18 cellular contexts compared by ENCODE assay signal in the genomic region with DNA sequence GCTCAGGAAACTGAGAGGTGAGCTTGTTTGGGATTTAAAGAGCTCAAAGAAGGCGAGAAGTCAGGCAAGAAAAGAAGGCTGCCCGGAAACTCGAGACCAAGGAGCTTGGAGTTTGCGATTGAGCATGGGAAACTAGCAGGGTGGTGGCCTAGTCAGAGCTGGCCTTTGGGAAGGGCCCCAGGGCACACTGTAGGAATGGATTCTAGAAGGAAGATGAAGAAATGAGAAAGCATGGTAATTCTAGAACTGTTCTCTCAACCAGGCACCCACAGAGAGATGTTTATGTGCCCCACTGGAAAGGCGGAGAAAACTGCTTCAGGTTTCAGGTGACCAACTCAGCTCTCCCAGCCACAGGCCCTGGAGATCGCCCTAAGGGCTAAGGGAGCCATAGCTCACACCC.
DNase-seq lines count a peak whose midpoint lies in the region; ATAC-seq and TF ChIP-seq lines count a peak whose summit lies in the region.
"Had no signal": no experiment of that assay in that cellular context is flagged by ENCODE, and none has a peak within 500 bp of the region (broad histone marks: within the 10 kb centered on the region; RNA-seq: fewer than 3 reads in every experiment).

No MANE protein-coding gene starts in this region.

- TF ChIP-seq CTCF in MCF 10A (IDR thresholded peaks at IDR 0.05; ENCODE audit: unreplicated experiment): no peak
- TF ChIP-seq CTCF in breast epithelium (IDR thresholded peaks at IDR 0.05): no peak
- TF ChIP-seq CTCF in WTC11 (IDR thresholded peaks at IDR 0.05): no peak

- H3K27ac ChIP-seq in breast epithelium: peak overlapping the region in 1 of 2 donors; percentile 88
- H3K27ac ChIP-seq: 22Rv1 had no signal

- DNase-seq in MCF 10A (ENCODE audit: unreplicated experiment) (no peak), breast epithelium (ENCODE audit: low spot score in 2 of 2) (no peak), WTC11 (ENCODE audit: low spot score) (no peak), naive B cell (no peak)
- no peak for DNase-seq in stimulated activated naive B cell treated with anti-CD40 and anti-IgM and Interleukin-4, amounts not matched to agents 10 μg/mL and 1 μg/mL and 100 μg/mL, for 72 hours
- no peak for DNase-seq in activated CD8-positive, alpha-beta memory T cell treated with anti-CD3 and anti-CD28 coated beads, Interleukin-2, amount 10 ng/mL, durations not matched to agents 7 days and 5 days
- DNase-seq in effector CD4-positive, alpha-beta T cell: no peak
- DNase-seq: CD4-positive, CD25-positive, alpha-beta regulatory T cell; DMS79 treated with DMSO at 0.1 percent for 48 hours; HCEC 1CT; NCI-H146; NCI-H2081 treated with DMSO at 0.1 percent for 48 hours; NCI-H510A treated with DMSO at 0.1 percent for 48 hours; NCI-H82 had no signal

- POLR2A ChIA-PET in MCF 10A (lab: Yijun Ruan, JAX): interaction anchor here (0.7 to 3.1 kb wide), 5 partner anchors 10 to 128 kb away, joined by 3 to 19 read pairs (median 4); partner anchors contain the start of gene FOXO3
- POLR2A ChIA-PET in WTC11 (lab: Charles Lee): no interaction called here

- no peak overlapping the region for H3K4me3 ChIP-seq in breast epithelium

- H3K27me3 Mint-ChIP-seq in MCF 10A (ENCODE audit: insufficient read depth, unreplicated experiment) (no peaks in the 10 kb centered on the region), WTC11 (ENCODE audit: low read depth) (no peaks in the 10 kb centered on the region), naive B cell (no peaks in the 10 kb centered on the region)
- no peaks in the 10 kb centered on the region for H3K27me3 Mint-ChIP-seq in stimulated activated naive B cell treated with anti-CD40 and anti-IgM and Interleukin-4, amounts not matched to agents 10 μg/mL and 1 μg/mL and 100 μg/mL, for 72 hours
- no peaks in the 10 kb centered on the region for H3K27me3 Mint-ChIP-seq in activated CD8-positive, alpha-beta memory T cell treated with anti-CD3 and anti-CD28 coated beads, Interleukin-2, amount 10 ng/mL, durations not matched to agents 7 days and 5 days
- H3K27me3 Mint-ChIP-seq: B cell; CD4-positive, CD25-positive, alpha-beta regulatory T cell had no signal

- no peak for TF ChIP-seq POLR2A in breast epithelium (IDR thresholded peaks at IDR 0.05)

- H3K27ac Mint-ChIP-seq in MCF 10A (ENCODE audit: low read depth, unreplicated experiment) (peak overlapping the region; percentile 73), WTC11 (peak overlapping the region; percentile 48; the same call in 1 of the 2 replicates), naive B cell (peak overlapping the region in 4 of 6 donors; percentile 8 to 51 (median 24))
- peak overlapping the region; percentile 48 for H3K27ac Mint-ChIP-seq in stimulated activated naive B cell treated with anti-CD40 and anti-IgM and Interleukin-4, amounts not matched to agents 10 μg/mL and 1 μg/mL and 100 μg/mL, for 72 hours
- H3K27ac Mint-ChIP-seq in activated CD8-positive, alpha-beta memory T cell treated with anti-CD3 and anti-CD28 coated beads, Interleukin-2, amount 10 ng/mL, durations not matched to agents 7 days and 5 days: no peak overlapping the region
- H3K27ac Mint-ChIP-seq: B cell had no signal

- H3K36me3 ChIP-seq in breast epithelium: no peaks in the 10 kb centered on the region

- H3K4me3 Mint-ChIP-seq in MCF 10A (ENCODE audit: unreplicated experiment) (no peak overlapping the region), WTC11 (no peak overlapping the region), naive B cell (no peak overlapping the region)
- no peak overlapping the region for H3K4me3 Mint-ChIP-seq in stimulated activated naive B cell treated with anti-CD40 and anti-IgM and Interleukin-4, amounts not matched to agents 10 μg/mL and 1 μg/mL and 100 μg/mL, for 72 hours
- no peak overlapping the region for H3K4me3 Mint-ChIP-seq in activated CD8-positive, alpha-beta memory T cell treated with anti-CD3 and anti-CD28 coated beads, Interleukin-2, amount 10 ng/mL, durations not matched to agents 7 days and 5 days
- H3K4me3 Mint-ChIP-seq: B cell; CD4-positive, CD25-positive, alpha-beta regulatory T cell had no signal

- intact Hi-C loops in MCF 10A (cut with micrococcal nuclease) (no loop called here), breast epithelium (cut with DNase I; ENCODE audit: low total_unique reads) (no loop called here)

- H3K4me1 Mint-ChIP-seq in MCF 10A (ENCODE audit: insufficient read depth, unreplicated experiment) (peaks cover 55% of the 10 kb centered on the region), WTC11 (peaks cover 21% of the 10 kb centered on the region), naive B cell (peaks cover 3 to 11% (median 6%) of the 10 kb centered on the region in 3 donors)
- H3K4me1 Mint-ChIP-seq in stimulated activated naive B cell treated with anti-CD40 and anti-IgM and Interleukin-4, amounts not matched to agents 10 μg/mL and 1 μg/mL and 100 μg/mL, for 72 hours: peaks cover 7 to 9% of the 10 kb centered on the region in 2 donors
- H3K4me1 Mint-ChIP-seq in activated CD8-positive, alpha-beta memory T cell treated with anti-CD3 and anti-CD28 coated beads, Interleukin-2, amount 10 ng/mL, durations not matched to agents 7 days and 5 days: peaks cover 24% of the 10 kb centered on the region
- H3K4me1 Mint-ChIP-seq: B cell had no signal

- peaks cover 4 to 8% of the 10 kb centered on the region in 2 donors for H3K4me1 ChIP-seq in breast epithelium

- CTCF ChIA-PET in MCF 10A (lab: Yijun Ruan, JAX): interaction anchor here (0.6 to 1.8 kb wide), 4 partner anchors 60 to 206 kb away, joined by 3 to 5 read pairs (median 4); no protein-coding TSS in a partner anchor
- CTCF ChIA-PET in WTC11 (lab: Charles Lee): interaction anchor here (1.6 to 1.9 kb wide), 2 partner anchors 151 to 206 kb away, joined by 5 to 6 read pairs; no protein-coding TSS in a partner anchor
- CTCF ChIA-PET in activated CD8-positive, alpha-beta memory T cell treated with anti-CD3 and anti-CD28 coated beads, Interleukin-2, amount 10 ng/mL, durations not matched to agents 7 days and 5 days (lab: Charles Lee): interaction anchor here (0.7 kb wide), 1 partner anchor 19 kb away, joined by 3 read pairs; no protein-coding TSS in a partner anchor

- H3K27me3 ChIP-seq in breast epithelium: no peaks in the 10 kb centered on the region

- no TSS peak for BruUV-seq in MCF 10A (replicated peaks; lab: Mats Ljungman, UMichigan)

- H3K9me3 Mint-ChIP-seq in MCF 10A (ENCODE audit: unreplicated experiment) (no peaks in the 10 kb centered on the region), WTC11 (no peaks in the 10 kb centered on the region), naive B cell (no peaks in the 10 kb centered on the region)
- no peaks in the 10 kb centered on the region for H3K9me3 Mint-ChIP-seq in stimulated activated naive B cell treated with anti-CD40 and anti-IgM and Interleukin-4, amounts not matched to agents 10 μg/mL and 1 μg/mL and 100 μg/mL, for 72 hours
- no peaks in the 10 kb centered on the region for H3K9me3 Mint-ChIP-seq in activated CD8-positive, alpha-beta memory T cell treated with anti-CD3 and anti-CD28 coated beads, Interleukin-2, amount 10 ng/mL, durations not matched to agents 7 days and 5 days (ENCODE audit: low read depth)

- no peaks in the 10 kb centered on the region for H3K9me3 ChIP-seq in breast epithelium

- ATAC-seq in WTC11: no peak
- ATAC-seq in naive B cell (ENCODE audit: low read depth in 2 of 2): no peak
- no peak for ATAC-seq in stimulated activated naive B cell treated with anti-CD40 and anti-IgM and Interleukin-4, amounts not matched to agents 10 μg/mL and 1 μg/mL and 100 μg/mL, for 72 hours (replicated peaks)
- ATAC-seq in GM21825 (IDR thresholded peaks at IDR 0.05; ENCODE audit: unreplicated experiment): no peak
- ATAC-seq in activated CD8-positive, alpha-beta memory T cell treated with anti-CD3 and anti-CD28 coated beads, Interleukin-2, amount 10 ng/mL, durations not matched to agents 7 days and 5 days: no peak
- ATAC-seq: Right ventricle myocardium inferior had no signal

- H3K36me3 Mint-ChIP-seq in MCF 10A (ENCODE audit: insufficient read depth, unreplicated experiment) (peaks cover 100% of the 10 kb centered on the region), WTC11 (peaks cover 4% of the 10 kb centered on the region; the same call in 1 of the 2 replicates), naive B cell (peaks cover 8 to 19% of the 10 kb centered on the region in 2 donors)
- H3K36me3 Mint-ChIP-seq in stimulated activated naive B cell treated with anti-CD40 and anti-IgM and Interleukin-4, amounts not matched to agents 10 μg/mL and 1 μg/mL and 100 μg/mL, for 72 hours: peaks cover 9 to 20% of the 10 kb centered on the region in 2 donors
- H3K36me3 Mint-ChIP-seq in activated CD8-positive, alpha-beta memory T cell treated with anti-CD3 and anti-CD28 coated beads, Interleukin-2, amount 10 ng/mL, durations not matched to agents 7 days and 5 days: peaks cover 7% of the 10 kb centered on the region

TF ChIP-seq in WTC11, 78 proteins besides CTCF, POLR2A, EP300 and RAD21 (continues in another document):
- TF ChIP-seq ESRRA (CRISPR knock-in tag; IDR thresholded peaks at IDR 0.05; ENCODE audit: borderline replicate concordance) (no peak), ZNF232 (CRISPR knock-in tag; IDR thresholded peaks at IDR 0.05) (no peak), CDX4 (CRISPR knock-in tag; IDR thresholded peaks at IDR 0.05; ENCODE audit: borderline replicate concordance) (no peak), NR2C2 (CRISPR knock-in tag; IDR thresholded peaks at IDR 0.05) (no peak), CREB1 (CRISPR knock-in tag; IDR thresholded peaks at IDR 0.05) (no peak)
- TF ChIP-seq, protein P1, sequence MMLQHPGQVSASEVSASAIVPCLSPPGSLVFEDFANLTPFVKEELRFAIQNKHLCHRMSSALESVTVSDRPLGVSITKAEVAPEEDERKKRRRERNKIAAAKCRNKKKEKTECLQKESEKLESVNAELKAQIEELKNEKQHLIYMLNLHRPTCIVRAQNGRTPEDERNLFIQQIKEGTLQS (CRISPR knock-in tag; conservative IDR thresholded peaks at IDR 0.05): no peak
- TF ChIP-seq, protein P2, sequence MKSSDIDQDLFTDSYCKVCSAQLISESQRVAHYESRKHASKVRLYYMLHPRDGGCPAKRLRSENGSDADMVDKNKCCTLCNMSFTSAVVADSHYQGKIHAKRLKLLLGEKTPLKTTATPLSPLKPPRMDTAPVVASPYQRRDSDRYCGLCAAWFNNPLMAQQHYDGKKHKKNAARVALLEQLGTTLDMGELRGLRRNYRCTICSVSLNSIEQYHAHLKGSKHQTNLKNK (CRISPR knock-in tag; IDR thresholded peaks at IDR 0.05): no peak
